ENCODE assay signal across 28 cellular contexts in the genomic region with DNA sequence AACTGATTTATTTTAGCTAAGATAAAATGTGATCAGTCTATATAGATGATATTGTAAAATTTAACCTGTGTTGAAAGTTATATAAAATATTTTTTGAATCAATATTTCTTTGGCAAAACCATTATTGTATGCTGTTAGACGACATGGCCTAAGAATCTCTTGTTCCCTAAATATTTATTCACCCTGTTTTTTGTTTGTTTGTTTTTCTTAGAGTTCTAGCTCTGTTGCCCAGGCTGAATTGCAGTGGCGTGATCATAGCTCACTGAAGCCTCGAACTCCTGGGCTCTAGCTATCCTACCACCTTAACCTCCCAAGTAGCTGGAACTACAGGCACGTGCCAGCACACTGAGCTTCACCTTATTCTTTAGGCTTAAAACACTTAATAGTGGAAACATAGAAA.
"Had no signal": no experiment of that assay in that cellular context is flagged by ENCODE, and none has a peak within 500 bp of the region (broad histone marks: within the 10 kb centered on the region; RNA-seq: fewer than 3 reads in every experiment).

No MANE protein-coding gene starts in this region.

- H3K4me3 Mint-ChIP-seq: activated CD4-positive, alpha-beta T cell treated with anti-CD3 and anti-CD28 coated beads for 36 hours; activated CD4-positive, alpha-beta T cell treated with anti-CD3 and anti-CD28 coated beads, Interleukin-2, amount 10 ng/mL, durations not matched to agents 7 days and 5 days; activated naive CD4-positive, alpha-beta T cell treated with anti-CD3 and anti-CD28 coated beads for 36 hours; activated T-cell treated with anti-CD3 and anti-CD28 coated beads, Interleukin-2, amount 50 U/mL, for 4 hours; activated T-helper 1 cell treated with anti-CD3 and anti-CD28 coated beads, Interleukin-12 subunit alpha, Interleukin-12 subunit beta, Interleukin-2, Interleukin-4 antibody, amounts not matched to agents 30 ng/mL and 10 ng/mL and 1 ng/mL, durations not matched to agents 14 hours and 24 hours and 36 hours had no signal

- H3K27me3 Mint-ChIP-seq: activated CD4-positive, alpha-beta T cell treated with anti-CD3 and anti-CD28 coated beads, Interleukin-2, amount 10 ng/mL, durations not matched to agents 7 days and 5 days had no signal

- H3K36me3 Mint-ChIP-seq: activated naive CD4-positive, alpha-beta T cell treated with anti-CD3 and anti-CD28 coated beads, Interleukin-2, amount 50 U/mL, for 72 hours had no signal

- ATAC-seq: activated T-cell treated with anti-CD3 and anti-CD28 coated beads, Interleukin-2, amount 50 U/mL, for 4 hours; body of pancreas; Right ventricle myocardium inferior had no signal

- H3K36me3 ChIP-seq: adrenal gland had no signal

- H3K4me3 ChIP-seq: adrenal gland, body of pancreas had no signal

- H3K9me3 Mint-ChIP-seq: activated CD4-positive, alpha-beta T cell treated with anti-CD3 and anti-CD28 coated beads, Interleukin-2, amount 10 ng/mL, durations not matched to agents 7 days and 5 days; activated naive CD4-positive, alpha-beta T cell treated with anti-CD3 and anti-CD28 coated beads for 36 hours; activated naive CD4-positive, alpha-beta T cell treated with anti-CD3 and anti-CD28 coated beads, Interleukin-2, amount 50 U/mL, for 72 hours; activated T-cell treated with anti-CD3 and anti-CD28 coated beads, Interleukin-2, amount 50 U/mL, for 4 hours; activated T-helper 1 cell treated with anti-CD3 and anti-CD28 coated beads, Interleukin-12 subunit alpha, Interleukin-12 subunit beta, Interleukin-2, Interleukin-4 antibody, amounts not matched to agents 30 ng/mL and 10 ng/mL and 1 ng/mL, durations not matched to agents 14 hours and 24 hours and 36 hours had no signal

- H3K9me3 ChIP-seq: adrenal gland, body of pancreas had no signal

- H3K27me3 ChIP-seq: adrenal gland, body of pancreas had no signal

- H3K4me1 ChIP-seq: adrenal gland, body of pancreas had no signal

- H3K27ac ChIP-seq: adrenal gland, body of pancreas, RWPE1 had no signal

- H3K27ac Mint-ChIP-seq: activated CD4-positive, alpha-beta T cell treated with anti-CD3 and anti-CD28 coated beads for 36 hours; activated CD4-positive, alpha-beta T cell treated with anti-CD3 and anti-CD28 coated beads, Interleukin-2, amount 10 ng/mL, durations not matched to agents 7 days and 5 days; activated naive CD4-positive, alpha-beta T cell treated with anti-CD3 and anti-CD28 coated beads for 36 hours; activated naive CD4-positive, alpha-beta T cell treated with anti-CD3 and anti-CD28 coated beads, Interleukin-2, amount 50 U/mL, for 72 hours; activated T-helper 1 cell treated with anti-CD3 and anti-CD28 coated beads, Interleukin-12 subunit alpha, Interleukin-12 subunit beta, Interleukin-2, Interleukin-4 antibody, amounts not matched to agents 30 ng/mL and 10 ng/mL and 1 ng/mL, durations not matched to agents 14 hours and 24 hours and 36 hours had no signal

- H3K4me1 Mint-ChIP-seq: activated CD4-positive, alpha-beta T cell treated with anti-CD3 and anti-CD28 coated beads for 36 hours; activated CD4-positive, alpha-beta T cell treated with anti-CD3 and anti-CD28 coated beads, Interleukin-2, amount 10 ng/mL, durations not matched to agents 7 days and 5 days had no signal

- DNase-seq: activated CD4-positive, alpha-beta T cell treated with anti-CD3 and anti-CD28 coated beads for 36 hours; activated CD4-positive, alpha-beta T cell treated with anti-CD3 and anti-CD28 coated beads, Interleukin-2, amount 10 ng/mL, durations not matched to agents 7 days and 5 days; activated CD4-positive, alpha-beta T cell treated with anti-CD3 and anti-CD28 coated beads, Interleukin-2, amount 50 U/mL, for 48 hours; activated CD8-positive, alpha-beta memory T cell treated with anti-CD3 and anti-CD28 coated beads, Interleukin-2, amount 50 U/mL, for 4 hours; activated gamma-delta T cell treated with Interleukin-2 at 50 U/mL for 16 hours; activated naive CD4-positive, alpha-beta T cell treated with anti-CD3 and anti-CD28 coated beads for 36 hours; activated T-cell treated with anti-CD3 and anti-CD28 coated beads for 4 hours; activated T-cell treated with anti-CD3 and anti-CD28 coated beads, Interleukin-2, amount 50 U/mL, for 4 hours; adrenal gland; body of pancreas; caudate nucleus; cerebellar nuclear complex; Karpas-422; KBM-7; MM.1S; MV-4-11; NCI-H1092; NCI-H1436 treated with DMSO at 0.1 percent for 48 hours; NCI-H1694 treated with DMSO at 0.1 percent for 48 hours; NCI-H2029; NCI-H524 treated with DMSO at 0.1 percent for 48 hours; SIG-M5; SW 1271; T1000 had no signal
